32 cellular contexts compared by ENCODE assay signal in the genomic region with DNA sequence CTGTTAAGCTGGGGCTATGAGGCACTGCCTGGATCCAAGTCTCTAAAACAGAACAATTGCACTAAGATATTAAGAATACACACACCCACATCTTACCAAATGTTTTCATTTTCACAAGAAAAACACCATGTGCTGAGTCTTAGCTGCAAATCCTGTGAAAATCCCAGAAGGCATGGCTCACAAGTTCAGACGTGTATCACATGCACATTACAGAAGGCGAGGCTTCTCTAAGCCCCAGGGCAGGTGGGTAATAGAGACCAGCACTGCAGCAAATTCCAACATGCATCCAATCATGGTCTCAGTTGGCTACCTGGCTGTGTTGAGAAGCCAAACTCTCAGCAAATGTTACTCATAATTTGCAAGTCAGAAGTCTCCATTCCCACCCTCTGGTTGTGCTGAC. TPM values are rescaled to one million over a fixed set of nuclear protein-coding genes. Genes with fewer than 3 reads are reported as not detected.
DNase-seq lines count a peak whose midpoint lies in the region; TF ChIP-seq lines count a peak whose summit lies in the region.
"Had no signal": no experiment of that assay in that cellular context is flagged by ENCODE, and none has a peak within 500 bp of the region (broad histone marks: within the 10 kb centered on the region; RNA-seq: fewer than 3 reads in every experiment).

No MANE protein-coding gene starts in this region.

- intact Hi-C loops in dendritic cell treated with granulocyte-macrophage colony-stimulating factor and Interleukin-4, amounts not matched to agents 40 ng/mL and 50 ng/mL, for 4 days (cut with micrococcal nuclease): loop anchor here (1.0 kb wide), 1 partner anchor 11 kb away; no protein-coding TSS in a partner anchor

- 83% methylated on average over 2 of the region's 2 CpGs for WGBS in mesenchymal stem cell

- no peaks in the 10 kb centered on the region for H3K27me3 Mint-ChIP-seq in dendritic cell treated with granulocyte-macrophage colony-stimulating factor and Interleukin-4, amounts not matched to agents 40 ng/mL and 50 ng/mL, for 4 days

- H3K23ac ChIP-seq in mesenchymal stem cell (ENCODE audit: low read length in 2 of 2): no peak overlapping the region

- H3K4me1 ChIP-seq in mesenchymal stem cell (ENCODE audit: control insufficient read depth, insufficient read depth, low read depth, low read length): peaks cover 24% of the 10 kb centered on the region
- H3K4me1 ChIP-seq in MM.1S (ENCODE audit: low read length): no peaks in the 10 kb centered on the region

- H3K18ac ChIP-seq in mesenchymal stem cell (ENCODE audit: low read depth in 1 of 2, low read length in 2 of 2): no peak overlapping the region

- H3K9ac ChIP-seq in mesenchymal stem cell (ENCODE audit: low read length) (no peak overlapping the region), MM.1S (ENCODE audit: low read length) (no peak overlapping the region)

- H3K27ac Mint-ChIP-seq in dendritic cell treated with granulocyte-macrophage colony-stimulating factor and Interleukin-4, amounts not matched to agents 40 ng/mL and 50 ng/mL, for 4 days: peak overlapping the region; percentile 92
- H3K27ac Mint-ChIP-seq: activated T-cell treated with anti-CD3 and anti-CD28 coated beads, Interleukin-2, amount 50 U/mL, for 72 hours; effector memory CD8-positive, alpha-beta T cell had no signal

- no peak overlapping the region for H3K14ac ChIP-seq in mesenchymal stem cell (ENCODE audit: low read length in 2 of 2)

- H3K4me3 ChIP-seq in mesenchymal stem cell (ENCODE audit: insufficient read depth in 1 of 2, low read depth in 1 of 2, low read length in 2 of 2) (no peak overlapping the region), MM.1S (ENCODE audit: low read length) (no peak overlapping the region)
- H3K4me3 ChIP-seq: body of pancreas, ovary, transverse colon had no signal

- H3K27ac ChIP-seq in mesenchymal stem cell (ENCODE audit: low read length, poor library complexity, severe bottlenecking) (no peak overlapping the region), MM.1S (ENCODE audit: low read length) (no peak overlapping the region)
- H3K27ac ChIP-seq: body of pancreas, ovary had no signal

- H3K9me3 Mint-ChIP-seq in dendritic cell treated with granulocyte-macrophage colony-stimulating factor and Interleukin-4, amounts not matched to agents 40 ng/mL and 50 ng/mL, for 4 days: no peaks in the 10 kb centered on the region
- H3K9me3 Mint-ChIP-seq: activated T-cell treated with anti-CD3 and anti-CD28 coated beads, Interleukin-2, amount 50 U/mL, for 72 hours; effector memory CD8-positive, alpha-beta T cell; neural crest cell; stimulated activated naive CD8-positive, alpha-beta T cell treated with anti-CD3 and anti-CD28 coated beads, Interleukin-15, amount 100 ng/mL, for 72 hours had no signal

- no peak for TF ChIP-seq CTCF in MM.1S (IDR thresholded peaks at IDR 0.05; ENCODE audit: low read length)

- no peak overlapping the region for H3K4me3 Mint-ChIP-seq in dendritic cell treated with granulocyte-macrophage colony-stimulating factor and Interleukin-4, amounts not matched to agents 40 ng/mL and 50 ng/mL, for 4 days
- H3K4me3 Mint-ChIP-seq: activated T-cell treated with anti-CD3 and anti-CD28 coated beads, Interleukin-2, amount 50 U/mL, for 72 hours; effector memory CD8-positive, alpha-beta T cell; neural crest cell; stimulated activated naive CD8-positive, alpha-beta T cell treated with anti-CD3 and anti-CD28 coated beads, Interleukin-15, amount 100 ng/mL, for 72 hours had no signal

- H3K4me1 Mint-ChIP-seq in dendritic cell treated with granulocyte-macrophage colony-stimulating factor and Interleukin-4, amounts not matched to agents 40 ng/mL and 50 ng/mL, for 4 days (ENCODE audit: low read depth): peaks cover 68% of the 10 kb centered on the region
- H3K4me1 Mint-ChIP-seq: neural crest cell; stimulated activated naive CD8-positive, alpha-beta T cell treated with anti-CD3 and anti-CD28 coated beads, Interleukin-15, amount 100 ng/mL, for 72 hours had no signal

- H3K4ac ChIP-seq in mesenchymal stem cell (ENCODE audit: low read depth in 1 of 2, low read length in 2 of 2): no peak overlapping the region

- H2AFZ ChIP-seq in mesenchymal stem cell (ENCODE audit: low read depth, low read length) (no peak overlapping the region), MM.1S (ENCODE audit: low read length) (no peak overlapping the region)

- DNase-seq in AG20443 (ENCODE audit: low spot score) (peak; percentile 1), NCI-H2171 (lab: John Stamatoyannopoulos, UW) (peak; percentile 40), mesenchymal stem cell (no peak), MM.1S (no peak), dermis blood vessel endothelial cell (no peak), anterior cingulate cortex (lab: John Stamatoyannopoulos, UW) (no peak)
- no peak for DNase-seq in activated naive CD4-positive, alpha-beta T cell treated with Interleukin-2 at 50 U/mL for 16 hours
- DNase-seq: activated CD4-positive, alpha-beta T cell treated with anti-CD3 and anti-CD28 coated beads, Interleukin-2, amount 50 U/mL, for 48 hours; activated CD4-positive, CD25-positive, alpha-beta regulatory T cell treated with anti-CD3 and anti-CD28 coated beads, Interleukin-2, amount 50 U/mL, for 72 hours; activated T-cell treated with anti-CD3 and anti-CD28 coated beads, Interleukin-2, amount 50 U/mL, for 72 hours; body of pancreas; Caco-2; DMS79; effector memory CD8-positive, alpha-beta T cell; foreskin melanocyte; H7; KG1; left colon; NCI-H1436; NCI-H2081 treated with DMSO at 0.1 percent for 48 hours; ovary; SHP77 treated with DMSO at 0.1 percent for 48 hours; stimulated activated CD4-positive, alpha-beta T cell treated with anti-CD3 and anti-CD28 coated beads, Interleukin-12 subunit alpha, Interleukin-12 subunit beta, amount 100 ng/mL, for 4 hours; stimulated activated CD4-positive, alpha-beta T cell treated with anti-CD3 and anti-CD28 coated beads, Interleukin-2, amount 100 ng/mL, for 48 hours; stimulated activated naive CD8-positive, alpha-beta T cell treated with anti-CD3 and anti-CD28 coated beads, Interleukin-15, amount 100 ng/mL, for 72 hours; transverse colon had no signal

- no peak overlapping the region for H4K8ac ChIP-seq in mesenchymal stem cell (ENCODE audit: low read length)

- H3K4me2 ChIP-seq in mesenchymal stem cell (ENCODE audit: low read length, poor library complexity, severe bottlenecking): no peak overlapping the region
- H3K4me2 ChIP-seq in MM.1S (ENCODE audit: low read depth, low read length): no peak overlapping the region

- no peak overlapping the region for H4K91ac ChIP-seq in mesenchymal stem cell (ENCODE audit: low read length)

- H3F3A ChIP-seq in MM.1S (ENCODE audit: insufficient read depth, low read length): no peaks in the 10 kb centered on the region

- H2BK120ac ChIP-seq in mesenchymal stem cell (ENCODE audit: low read depth, low read length): no peak overlapping the region

- no peaks in the 10 kb centered on the region for H4K20me1 ChIP-seq in MM.1S (ENCODE audit: insufficient read depth, low read length)

- H2BK5ac ChIP-seq in mesenchymal stem cell (ENCODE audit: low read depth, low read length, poor library complexity, severe bottlenecking): no peak overlapping the region

- no peak overlapping the region for H2BK12ac ChIP-seq in mesenchymal stem cell (ENCODE audit: low read length in 2 of 2)

- H3K27me3 ChIP-seq in mesenchymal stem cell (ENCODE audit: control insufficient read depth in 1 of 2, insufficient read depth in 1 of 2, low read length in 2 of 2) (no peaks in the 10 kb centered on the region), MM.1S (replicated peaks; ENCODE audit: insufficient read depth, low read length) (no peaks in the 10 kb centered on the region)
- H3K27me3 ChIP-seq: body of pancreas, ovary, transverse colon had no signal

- peak overlapping the region; percentile 57 for H2AK5ac ChIP-seq in mesenchymal stem cell (ENCODE audit: low read length, severe bottlenecking)

- H3K36me3 ChIP-seq in mesenchymal stem cell (ENCODE audit: control insufficient read depth in 1 of 2, insufficient read depth in 2 of 2, low read depth in 1 of 2, low read length in 2 of 2): no peaks in the 10 kb centered on the region
- no peaks in the 10 kb centered on the region for H3K36me3 ChIP-seq in MM.1S (replicated peaks; ENCODE audit: insufficient read depth, low read length)
- H3K36me3 ChIP-seq: ovary, transverse colon had no signal

- H3K9me3 ChIP-seq in mesenchymal stem cell (ENCODE audit: control insufficient read depth, low read length) (no peaks in the 10 kb centered on the region), MM.1S (replicated peaks; ENCODE audit: insufficient read depth, low read length) (no peaks in the 10 kb centered on the region)
- H3K9me3 ChIP-seq: body of pancreas, Caco-2, ovary, transverse colon had no signal

- H3K9me2 ChIP-seq in MM.1S (replicated peaks; ENCODE audit: insufficient read depth, low read length): no peaks in the 10 kb centered on the region

- no peaks in the 10 kb centered on the region for H3K36me3 Mint-ChIP-seq in dendritic cell treated with granulocyte-macrophage colony-stimulating factor and Interleukin-4, amounts not matched to agents 40 ng/mL and 50 ng/mL, for 4 days (ENCODE audit: low read depth)

- H3K79me2 ChIP-seq in MM.1S (ENCODE audit: low read length): no peaks in the 10 kb centered on the region

- H3K79me1 ChIP-seq in mesenchymal stem cell (replicated peaks; ENCODE audit: low read length, poor library complexity, severe bottlenecking): no peaks in the 10 kb centered on the region

- no peak overlapping the region for H2BK15ac ChIP-seq in mesenchymal stem cell (ENCODE audit: low read depth, poor library complexity, severe bottlenecking)

RNA-seq across cellular contexts. Expression of a gene that starts 16.2 kb away (rescaled TPM):
- 817 TPM for polyA plus RNA-seq in mesenchymal stem cell (2013, experiment 1 of 2)
- polyA plus RNA-seq in mesenchymal stem cell (2013, experiment 2 of 2): 846 TPM
- 268 and 284 TPM in 2 replicates for total RNA-seq in dermis blood vessel endothelial cell

RNA-seq across cellular contexts. Expression of a gene that starts 34.8 kb away (rescaled TPM):
- not detected for polyA plus RNA-seq in mesenchymal stem cell (2013, experiment 1 of 2)
- polyA plus RNA-seq in mesenchymal stem cell (2013, experiment 2 of 2): 0.18 TPM
- total RNA-seq in dermis blood vessel endothelial cell: not detected in 2 replicates
- total RNA-seq: activated T-cell treated with anti-CD3 and anti-CD28 coated beads, Interleukin-2, amount 50 U/mL, for 72 hours; body of pancreas; H7; left colon; mesenteric fat pad; neural crest cell; ovary; right cardiac atrium; T-helper 2 cell treated with Interferon-gamma antibody and Interleukin-4, amounts not matched to agents 100 ng/mL and 5 ng/mL, for 36 hours; transverse colon had no signal
- polyA plus RNA-seq: esophagus, ovary, right cardiac atrium had no signal

RNA-seq across cellular contexts. Expression of a gene that starts 48.3 kb away (rescaled TPM):
- not detected for polyA plus RNA-seq in mesenchymal stem cell (2013, experiment 1 of 2)
- not detected for polyA plus RNA-seq in mesenchymal stem cell (2013, experiment 2 of 2)
- not detected in 2 replicates for total RNA-seq in dermis blood vessel endothelial cell
- total RNA-seq: activated T-cell treated with anti-CD3 and anti-CD28 coated beads, Interleukin-2, amount 50 U/mL, for 72 hours; Caco-2; H7; left colon; mesenteric fat pad; neural crest cell; ovary; right cardiac atrium; T-helper 2 cell treated with Interferon-gamma antibody and Interleukin-4, amounts not matched to agents 100 ng/mL and 5 ng/mL, for 36 hours; transverse colon had no signal
- polyA plus RNA-seq: ovary, right cardiac atrium had no signal

Comparison
In these comparisons a context has a peak if more than half of its experiments do, and no peak if none do; other contexts are left out.
1. DNase-seq: peak in AG20443 (single experiment) and NCI-H2171 (single experiment); none in mesenchymal stem cell (single experiment), activated naive CD4-positive, alpha-beta T cell treated with Interleukin-2 at 50 U/mL for 16 hours (single experiment), MM.1S (single experiment), dermis blood vessel endothelial cell (single experiment) and anterior cingulate cortex (0 of 58).